18 cellular contexts compared by ENCODE assay signal in the genomic region with DNA sequence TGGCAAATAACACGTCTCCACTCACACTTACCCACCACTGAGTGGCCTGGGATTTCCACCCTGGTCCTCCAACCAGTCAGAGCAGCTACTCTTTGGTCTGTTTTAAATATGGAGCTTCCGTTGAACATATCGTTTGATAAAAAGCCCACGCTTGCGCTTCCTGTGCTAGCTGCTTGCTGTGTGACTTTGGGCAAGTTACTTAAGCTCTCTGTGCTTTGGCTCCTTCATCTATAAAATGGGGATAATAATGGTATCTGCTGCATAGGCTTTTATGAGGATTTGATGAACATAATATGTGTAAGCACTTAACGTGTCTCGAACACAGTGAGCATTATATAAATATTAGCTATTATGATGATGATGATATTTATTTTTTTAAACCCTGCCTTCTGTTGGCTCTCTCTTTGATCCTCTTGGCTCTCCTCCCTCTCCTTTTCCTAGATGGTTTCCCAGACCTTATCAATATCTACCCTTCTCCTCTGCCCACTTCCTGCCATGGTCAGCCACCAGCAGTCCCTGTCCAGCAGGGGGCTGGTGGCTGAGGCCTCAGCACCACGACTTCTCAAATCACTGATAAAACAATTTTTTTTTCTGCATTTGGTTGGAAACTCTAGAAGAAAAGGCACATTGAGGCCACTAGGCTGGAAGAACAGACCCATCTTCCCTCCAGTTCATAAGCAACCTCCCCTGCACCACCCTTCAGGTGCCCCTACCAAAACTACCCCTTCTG.
A peak's percentile ranks its signal among the peaks of the same experiment; 100 is the strongest.
DNase-seq lines count a peak whose midpoint lies in the region; ATAC-seq, FAIRE-seq and TF ChIP-seq lines count a peak whose summit lies in the region.
"Had no signal": no experiment of that assay in that cellular context is flagged by ENCODE, and none has a peak within 500 bp of the region (broad histone marks: within the 10 kb centered on the region; RNA-seq: fewer than 3 reads in every experiment).

No MANE protein-coding gene starts in this region.

- BruUV-seq in HCT116 (replicated peaks; lab: Mats Ljungman, UMichigan) (no TSS peak), K562 (replicated peaks; lab: Mats Ljungman, UMichigan) (no TSS peak)

- H3K4me3 ChIP-seq in AG04449 (ENCODE audit: low read depth, low read length) = no peak overlapping the region
- no peak overlapping the region for H3K4me3 ChIP-seq in HCT116 (replicated peaks in 1 of 2; ENCODE audit: low read depth in 1 of 2, low read length in 2 of 2)
- no peak overlapping the region for H3K4me3 ChIP-seq in K562
- no peak overlapping the region for H3K4me3 ChIP-seq in testis

- no peak for FAIRE-seq in K562 (lab: Jason Lieb, UNC)
- FAIRE-seq: colon, GM12892 had no signal

- H3K9ac ChIP-seq in HCT116 (ENCODE audit: low read length) = no peak overlapping the region
- no peak overlapping the region for H3K9ac ChIP-seq in K562 (ENCODE audit: insufficient read depth in 1 of 2, low read depth in 2 of 2, low read length in 2 of 2)

- intact Hi-C loops in HCT116 (cut with micrococcal nuclease) = no loop called here
- intact Hi-C loops in K562 (cut with micrococcal nuclease) = no loop called here
- intact Hi-C loops in testis (cut with DNase I; ENCODE audit: low total_unique reads) = no loop called here

- no peaks in the 10 kb centered on the region for H3K4me1 ChIP-seq in HCT116 (ENCODE audit: control insufficient read depth in 1 of 2, insufficient read depth in 2 of 2, low read length in 2 of 2)
- H3K4me1 ChIP-seq in K562 (replicated peaks in 1 of 2; ENCODE audit: control insufficient read depth in 2 of 2, insufficient read depth in 2 of 2, low read length in 2 of 2) = no peaks in the 10 kb centered on the region
- H3K4me1 ChIP-seq in testis = no peaks in the 10 kb centered on the region

- POLR2A ChIA-PET in AG04449 (lab: Yijun Ruan, JAX) = no interaction called here
- POLR2A ChIA-PET in HCT116 (lab: Charles Lee) = no interaction called here
- POLR2A ChIA-PET in K562 (lab: Yijun Ruan, JAX) = no interaction called here

- TF ChIP-seq RAD21 in HCT116 (IDR thresholded peaks at IDR 0.05; ENCODE audit: low read depth) (no peak), K562 (CRISPR knock-in tag; conservative IDR thresholded peaks at IDR 0.05 in 1 of 2, IDR thresholded peaks at IDR 0.05 in 1 of 2) (no peak)

- H3K9me1 ChIP-seq in K562 (ENCODE audit: control insufficient read depth, insufficient read depth, low read length) = no peaks in the 10 kb centered on the region

- ATAC-seq in HCT116 (peak; percentile 66), K562 (no peak), left lobe of liver (no peak), HG03378 (IDR thresholded peaks at IDR 0.05; ENCODE audit: unreplicated experiment) (no peak)
- ATAC-seq: esophagus mucosa; stimulated activated memory B cell treated with anti-CD40 and anti-IgM and Interleukin-4, amounts not matched to agents 10 μg/mL and 1 μg/mL and 100 μg/mL, for 72 hours had no signal

- H2AFZ ChIP-seq in HCT116 (ENCODE audit: low read depth, low read length, poor library complexity, severe bottlenecking) (no peak overlapping the region), K562 (ENCODE audit: low read depth, low read length) (no peak overlapping the region)

- peaks cover 22% of the 10 kb centered on the region for H3K27me3 ChIP-seq in HCT116 (ENCODE audit: insufficient read depth, low read length)
- peaks cover under 1 to 4% of the 10 kb centered on the region in 2 experiments; a peak in 2 of 5 replicates for H3K27me3 ChIP-seq in K562 (ENCODE audit: control insufficient read depth in 2 of 2, insufficient read depth in 2 of 2, low read length in 2 of 2)
- no peaks in the 10 kb centered on the region for H3K27me3 ChIP-seq in testis

- in situ Hi-C loops in K562 (cut with MboI) = no loop called here

- H3K9me3 ChIP-seq in HCT116 (ENCODE audit: control insufficient read depth in 1 of 2, insufficient read depth in 1 of 2, low read depth in 1 of 2, low read length in 2 of 2) = no peaks in the 10 kb centered on the region
- no peaks in the 10 kb centered on the region for H3K9me3 ChIP-seq in K562 (replicated peaks; ENCODE audit: control insufficient read depth, insufficient read depth, low read depth, low read length)
- no peaks in the 10 kb centered on the region for H3K9me3 ChIP-seq in testis

- TF ChIP-seq CTCF in AG04449 (IDR thresholded peaks at IDR 0.05; ENCODE audit: insufficient read depth, low read length, missing control alignments) (peak; percentile 2), HCT116 (IDR thresholded peaks at IDR 0.05 in 2 of 3, conservative IDR thresholded peaks at IDR 0.05 in 1 of 3; ENCODE audit: borderline replicate concordance in 1 of 3, insufficient read depth in 1 of 3, low read depth in 2 of 3, low read length in 2 of 3) (peak in 2 of 3 experiments; percentile 51 to 59; a peak in 4 of 6 replicates), K562 (IDR thresholded peaks at IDR 0.05 in 2 of 3, conservative IDR thresholded peaks at IDR 0.05 in 1 of 3; ENCODE audit: insufficient read depth in 2 of 3, low read depth in 1 of 3, low read length in 3 of 3) (peak; percentile 13 to 27 (median 27); a peak in 2 of 6 replicates), testis (IDR thresholded peaks at IDR 0.05) (peak in 1 of 3 experiments; percentile 15)

- WGBS in K562 (ENCODE audit: insufficient coverage, low coverage, missing lambda C conversion rate) = 1% methylated on average over 8 of the region's 8 CpGs
- 81% methylated on average over 8 of the region's 8 CpGs for WGBS in testis, 2 donors

- no peaks in the 10 kb centered on the region for H3K79me2 ChIP-seq in HCT116 (ENCODE audit: insufficient read depth, low read length)
- H3K79me2 ChIP-seq in K562 (ENCODE audit: control insufficient read depth, insufficient read depth, low read length) = no peaks in the 10 kb centered on the region

- CTCF ChIA-PET in AG04449 (lab: Yijun Ruan, JAX) = interaction anchor here (1.3 to 1.5 kb wide), 2 partner anchors 184 to 292 kb away, joined by 3 to 4 read pairs; a partner anchor contains a TSS
- CTCF ChIA-PET in HCT116 (lab: Charles Lee) = no interaction called here
- CTCF ChIA-PET in K562 (lab: Yijun Ruan, JAX; ENCODE audit: low intra/inter-chr PET ratio) = no interaction called here

- DNase-seq in AG04449 (ENCODE audit: low read depth, low spot score) = no peak
- DNase-seq in HCT116 (ENCODE audit: low read depth, low spot score) = no peak
- DNase-seq in K562 (ENCODE audit: extremely low read depth in 1 of 4, low spot score in 3 of 4) = peak in 2 of 4 experiments; percentile 10 to 13
- peak; percentile 6 for DNase-seq in left lobe of liver (ENCODE audit: low spot score)
- DNase-seq in NCI-H774 (lab: John Stamatoyannopoulos, UW) = no peak
- DNase-seq in superior temporal gyrus (ENCODE audit: extremely low spot score) = no peak
- DNase-seq in testis = no peak
- DNase-seq: activated naive CD8-positive, alpha-beta T cell treated with anti-CD3 and anti-CD28 coated beads, Interleukin-2, amount 10 ng/mL, durations not matched to agents 7 days and 5 days; midbrain; NCI-H2081; retina; stimulated activated CD4-positive, alpha-beta T cell treated with anti-CD3 and anti-CD28 coated beads, Interleukin-4, amount 100 ng/mL, for 4 hours had no signal

- H3K36me3 ChIP-seq in HCT116 (ENCODE audit: control insufficient read depth in 1 of 2, insufficient read depth in 2 of 2, low read length in 2 of 2) = no peaks in the 10 kb centered on the region
- no peaks in the 10 kb centered on the region for H3K36me3 ChIP-seq in K562 (ENCODE audit: control insufficient read depth, insufficient read depth, low read length)
- H3K36me3 ChIP-seq in testis (ENCODE audit: low read depth, missing control alignments) = no peaks in the 10 kb centered on the region

- H3K27ac ChIP-seq in HCT116 (ENCODE audit: low read depth, low read length) (no peak overlapping the region), K562 (ENCODE audit: extremely low read depth, low read depth, low read length) (no peak overlapping the region), testis (no peak overlapping the region)
- H3K27ac ChIP-seq: HL-60 had no signal

- no peak for TF ChIP-seq EP300 in K562 (IDR thresholded peaks at IDR 0.05; ENCODE audit: low read length)

- no peak for TF ChIP-seq POLR2A in HCT116 (IDR thresholded peaks at IDR 0.05; ENCODE audit: borderline replicate concordance, extremely low read depth, insufficient read depth, insufficient read length)
- TF ChIP-seq POLR2A in K562 (conservative IDR thresholded peaks at IDR 0.05) = no peak
- no peak for TF ChIP-seq POLR2A in testis (IDR thresholded peaks at IDR 0.05)

- no peaks in the 10 kb centered on the region for H4K20me1 ChIP-seq in HCT116 (ENCODE audit: insufficient read depth)
- no peaks in the 10 kb centered on the region for H4K20me1 ChIP-seq in K562 (replicated peaks; ENCODE audit: control insufficient read depth, insufficient read depth, low read length)

- RAD21 ChIA-PET in HCT116 (lab: Charles Lee; ENCODE audit: low non-redundant PET in 1 of 2, low total read pairs in 2 of 2, uncharacterized antibody in 2 of 2, unreplicated experiment in 2 of 2) = no interaction called here

- H3K9me2 ChIP-seq in HCT116 (ENCODE audit: insufficient read depth) = no peaks in the 10 kb centered on the region

- H3K4me2 ChIP-seq in HCT116 (ENCODE audit: low read length) = no peak overlapping the region
- H3K4me2 ChIP-seq in K562 (ENCODE audit: insufficient read depth, low read length) = no peak overlapping the region

TF ChIP-seq in HCT116, 20 proteins besides CTCF, POLR2A, EP300 and RAD21 (continues in another document):
- TF ChIP-seq SP1 (IDR thresholded peaks at IDR 0.05; ENCODE audit: low read depth) (no peak), ATF3 (IDR thresholded peaks at IDR 0.05) (no peak), SIN3A (IDR thresholded peaks at IDR 0.05; ENCODE audit: low read depth) (no peak), SRF (IDR thresholded peaks at IDR 0.05; ENCODE audit: low read depth) (no peak), TCF7L2 (IDR thresholded peaks at IDR 0.05; ENCODE audit: borderline replicate concordance, extremely low read depth, insufficient read depth, insufficient read length) (no peak), CBX3 (IDR thresholded peaks at IDR 0.05; ENCODE audit: low read depth) (no peak)

TF ChIP-seq in K562, 482 proteins besides CTCF, POLR2A, EP300 and RAD21 (continues in another document):
- peak; percentile 53 for TF ChIP-seq ZFP36 (IDR thresholded peaks at IDR 0.05; ENCODE audit: low read depth, low read length, partially characterized antibody)
- TF ChIP-seq, protein P1, sequence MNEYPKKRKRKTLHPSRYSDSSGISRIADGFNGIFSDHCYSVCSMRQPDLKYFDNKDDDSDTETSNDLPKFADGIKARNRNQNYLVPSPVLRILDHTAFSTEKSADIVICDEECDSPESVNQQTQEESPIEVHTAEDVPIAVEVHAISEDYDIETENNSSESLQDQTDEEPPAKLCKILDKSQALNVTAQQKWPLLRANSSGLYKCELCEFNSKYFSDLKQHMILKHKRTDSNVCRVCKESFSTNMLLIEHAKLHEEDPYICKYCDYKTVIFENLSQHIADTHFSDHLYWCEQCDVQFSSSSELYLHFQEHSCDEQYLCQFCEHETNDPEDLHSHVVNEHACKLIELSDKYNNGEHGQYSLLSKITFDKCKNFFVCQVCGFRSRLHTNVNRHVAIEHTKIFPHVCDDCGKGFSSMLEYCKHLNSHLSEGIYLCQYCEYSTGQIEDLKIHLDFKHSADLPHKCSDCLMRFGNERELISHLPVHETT (CRISPR knock-in tag; conservative IDR thresholded peaks at IDR 0.05 in 1 of 2, IDR thresholded peaks at IDR 0.05 in 1 of 2) = no peak
